23 cellular contexts compared by ENCODE assay signal in genomic region chr2:239960929-239961661, GRCh38.
DNase-seq lines count a peak whose midpoint lies in the region; ATAC-seq, FAIRE-seq and TF ChIP-seq lines count a peak whose summit lies in the region.
"Had no signal": no experiment of that assay in that cellular context is flagged by ENCODE, and none has a peak within 500 bp of the region (broad histone marks: within the 10 kb centered on the region; RNA-seq: fewer than 3 reads in every experiment).

No MANE protein-coding gene starts in this region.

- no peak overlapping the region for H3K4me3 Mint-ChIP-seq in activated CD8-positive, alpha-beta T cell treated with anti-CD3 and anti-CD28 coated beads for 36 hours
- H3K4me3 Mint-ChIP-seq: activated naive CD4-positive, alpha-beta T cell treated with anti-CD3 and anti-CD28 coated beads, Interleukin-2, amount 50 U/mL, for 24 hours; CD4-positive, alpha-beta T cell had no signal

- no peak overlapping the region for H3K4me3 ChIP-seq in kidney (ENCODE audit: low read length in 2 of 2)
- H3K4me3 ChIP-seq in effector memory CD4-positive, alpha-beta T cell (ENCODE audit: insufficient read depth, low read depth, low read length, poor library complexity, severe bottlenecking): no peak overlapping the region
- H3K4me3 ChIP-seq in coronary artery: no peak overlapping the region
- H3K4me3 ChIP-seq: dorsolateral prefrontal cortex, esophagus muscularis mucosa, left lung, sigmoid colon, stomach, upper lobe of left lung had no signal

- CTCF ChIA-PET in activated CD8-positive, alpha-beta T cell treated with anti-CD3 and anti-CD28 coated beads for 36 hours (lab: Charles Lee): interaction anchor here (0.6 to 1.9 kb wide), 2 partner anchors 22 to 27 kb away, joined by 3 to 6 read pairs; no protein-coding TSS in a partner anchor

- no peak overlapping the region for H3K27ac ChIP-seq in kidney (ENCODE audit: low read depth in 2 of 2, low read length in 2 of 2)
- H3K27ac ChIP-seq in effector memory CD4-positive, alpha-beta T cell (ENCODE audit: insufficient read depth, low read length, poor library complexity, severe bottlenecking): no peak overlapping the region
- no peak overlapping the region for H3K27ac ChIP-seq in coronary artery
- H3K27ac ChIP-seq: esophagus muscularis mucosa, left lung, sigmoid colon, stomach, upper lobe of left lung had no signal

- no peaks in the 10 kb centered on the region for H3K4me1 Mint-ChIP-seq in activated CD8-positive, alpha-beta T cell treated with anti-CD3 and anti-CD28 coated beads for 36 hours (ENCODE audit: low read depth)
- H3K4me1 Mint-ChIP-seq: activated naive CD4-positive, alpha-beta T cell treated with anti-CD3 and anti-CD28 coated beads, Interleukin-2, amount 50 U/mL, for 24 hours had no signal

- H3K27me3 Mint-ChIP-seq in activated CD8-positive, alpha-beta T cell treated with anti-CD3 and anti-CD28 coated beads for 36 hours: no peaks in the 10 kb centered on the region
- H3K27me3 Mint-ChIP-seq: activated naive CD4-positive, alpha-beta T cell treated with anti-CD3 and anti-CD28 coated beads, Interleukin-2, amount 50 U/mL, for 24 hours; CD4-positive, alpha-beta T cell had no signal

- H3K36me3 ChIP-seq in kidney (ENCODE audit: control insufficient read depth in 1 of 2, insufficient read depth in 2 of 2, low read length in 2 of 2): peaks cover 7 to 9% of the 10 kb centered on the region in 2 donors
- peaks cover 33% of the 10 kb centered on the region for H3K36me3 ChIP-seq in effector memory CD4-positive, alpha-beta T cell (ENCODE audit: control insufficient read depth, insufficient read depth, low read length)

- no peaks in the 10 kb centered on the region for H3K9me3 Mint-ChIP-seq in activated naive CD4-positive, alpha-beta T cell treated with anti-CD3 and anti-CD28 coated beads, Interleukin-2, amount 50 U/mL, for 72 hours
- H3K9me3 Mint-ChIP-seq in activated CD8-positive, alpha-beta T cell treated with anti-CD3 and anti-CD28 coated beads for 36 hours: no peaks in the 10 kb centered on the region
- H3K9me3 Mint-ChIP-seq: activated naive CD4-positive, alpha-beta T cell treated with anti-CD3 and anti-CD28 coated beads, Interleukin-2, amount 50 U/mL, for 24 hours; CD4-positive, alpha-beta T cell had no signal

- peak in 1 of 2 donors; percentile 26 for DNase-seq in activated naive CD4-positive, alpha-beta T cell treated with anti-CD3 and anti-CD28 coated beads, Interleukin-2, amount 50 U/mL, for 72 hours (ENCODE audit: low spot score in 2 of 2)
- DNase-seq in activated naive CD4-positive, alpha-beta T cell treated with Interleukin-2 at 50 U/mL for 16 hours: no peak
- DNase-seq in GM12891 (ENCODE audit: insufficient read length, low spot score) (peak; percentile 63), posterior vena cava (ENCODE audit: low spot score) (peak; percentile 76), kidney (no peak), coronary artery (ENCODE audit: low spot score) (no peak)
- no peak for DNase-seq in activated CD8-positive, alpha-beta T cell treated with anti-CD3 and anti-CD28 coated beads for 36 hours
- DNase-seq in effector memory CD4-positive, alpha-beta T cell: no peak
- DNase-seq: activated CD4-positive, alpha-beta T cell treated with anti-CD3 and anti-CD28 coated beads for 4 hours; CD4-positive, alpha-beta T cell; DMS53; NCI-H1417; NCI-H2171 treated with DMSO at 0.1 percent for 48 hours; NCI-H774; nucleus accumbens; stomach had no signal

- no peak for TF ChIP-seq POLR2A in GM12891 (IDR thresholded peaks at IDR 0.05; ENCODE audit: low read depth, low read length)

- no peaks in the 10 kb centered on the region for H3K9me3 ChIP-seq in kidney (ENCODE audit: control insufficient read depth in 1 of 2, low read length in 2 of 2)
- H3K9me3 ChIP-seq in effector memory CD4-positive, alpha-beta T cell (ENCODE audit: control insufficient read depth, low read length): no peaks in the 10 kb centered on the region
- H3K9me3 ChIP-seq: esophagus muscularis mucosa, left lung, sigmoid colon, stomach, upper lobe of left lung had no signal

- no peak for FAIRE-seq in GM12891 (lab: Jason Lieb, UNC)
- no peak for FAIRE-seq in kidney (lab: Jason Lieb, UNC)
- FAIRE-seq: bronchial epithelial cell had no signal

- H3K9ac ChIP-seq in kidney (ENCODE audit: low read length in 2 of 2): no peak overlapping the region

- intact Hi-C loops in activated CD8-positive, alpha-beta T cell treated with anti-CD3 and anti-CD28 coated beads for 36 hours (cut with micrococcal nuclease): no loop called here
- intact Hi-C loops in posterior vena cava (cut with DNase I) (no loop called here), kidney (cut with DNase I) (no loop called here)

- POLR2A ChIA-PET in activated CD8-positive, alpha-beta T cell treated with anti-CD3 and anti-CD28 coated beads for 36 hours (lab: Charles Lee): no interaction called here

- peaks cover 0 to 3% of the 10 kb centered on the region in 2 donors for H3K4me1 ChIP-seq in kidney (ENCODE audit: control insufficient read depth in 1 of 2, insufficient read depth in 1 of 2, low read depth in 1 of 2, low read length in 2 of 2)
- H3K4me1 ChIP-seq in effector memory CD4-positive, alpha-beta T cell (ENCODE audit: control insufficient read depth, insufficient read depth, low read length, poor library complexity, severe bottlenecking): no peaks in the 10 kb centered on the region
- H3K4me1 ChIP-seq: upper lobe of left lung had no signal

- peak overlapping the region; percentile 72 to 87 for H3K27ac Mint-ChIP-seq in activated naive CD4-positive, alpha-beta T cell treated with anti-CD3 and anti-CD28 coated beads, Interleukin-2, amount 50 U/mL, for 72 hours
- H3K27ac Mint-ChIP-seq in activated CD8-positive, alpha-beta T cell treated with anti-CD3 and anti-CD28 coated beads for 36 hours: no peak overlapping the region
- H3K27ac Mint-ChIP-seq: CD4-positive, alpha-beta T cell had no signal

- no peak for TF ChIP-seq CTCF in activated CD8-positive, alpha-beta T cell treated with anti-CD3 and anti-CD28 coated beads for 36 hours (IDR thresholded peaks at IDR 0.05)
- TF ChIP-seq CTCF in kidney (IDR thresholded peaks at IDR 0.05; ENCODE audit: borderline replicate concordance, extremely low read depth, insufficient read depth) (no peak), coronary artery (IDR thresholded peaks at IDR 0.05) (no peak)

- H3K27me3 ChIP-seq in effector memory CD4-positive, alpha-beta T cell (replicated peaks; ENCODE audit: control insufficient read depth, insufficient read depth, low read length, poor library complexity, severe bottlenecking): no peaks in the 10 kb centered on the region
- H3K27me3 ChIP-seq: dorsolateral prefrontal cortex, esophagus muscularis mucosa, left lung, sigmoid colon, stomach, upper lobe of left lung had no signal

- ATAC-seq in activated naive CD4-positive, alpha-beta T cell treated with anti-CD3 and anti-CD28 coated beads, Interleukin-2, amount 50 U/mL, for 72 hours: no peak
- peak; percentile 30 for ATAC-seq in activated CD8-positive, alpha-beta T cell treated with anti-CD3 and anti-CD28 coated beads for 36 hours
- ATAC-seq: left lung had no signal

- peaks cover 0 to 8% of the 10 kb centered on the region in 2 donors for H3K36me3 Mint-ChIP-seq in activated naive CD4-positive, alpha-beta T cell treated with anti-CD3 and anti-CD28 coated beads, Interleukin-2, amount 50 U/mL, for 72 hours
- peaks cover 23% of the 10 kb centered on the region for H3K36me3 Mint-ChIP-seq in activated CD8-positive, alpha-beta T cell treated with anti-CD3 and anti-CD28 coated beads for 36 hours (ENCODE audit: low read depth)

TF ChIP-seq in GM12891, 5 proteins besides CTCF, POLR2A, EP300 and RAD21:
- TF ChIP-seq SPI1 (IDR thresholded peaks at IDR 0.05; ENCODE audit: low read depth, low read length) (no peak), POU2F2 (IDR thresholded peaks at IDR 0.05; ENCODE audit: low read depth, low read length) (no peak), TAF1 (IDR thresholded peaks at IDR 0.05; ENCODE audit: low read depth, low read length) (no peak), POLR2AphosphoS5 (IDR thresholded peaks at IDR 0.05; ENCODE audit: low read depth, low read length) (no peak)

Comparison
In these comparisons a context has a peak if more than half of its experiments do, and no peak if none do; other contexts are left out.
1. DNase-seq: peak in GM12891 (single experiment) and posterior vena cava (single experiment); none in activated naive CD4-positive, alpha-beta T cell treated with Interleukin-2 at 50 U/mL for 16 hours (single experiment), activated CD8-positive, alpha-beta T cell treated with anti-CD3 and anti-CD28 coated beads for 36 hours (single experiment), kidney (single experiment), effector memory CD4-positive, alpha-beta T cell (0 of 3) and coronary artery (single experiment).